ENCODE assay signal across 8 cellular contexts in the genomic region with DNA sequence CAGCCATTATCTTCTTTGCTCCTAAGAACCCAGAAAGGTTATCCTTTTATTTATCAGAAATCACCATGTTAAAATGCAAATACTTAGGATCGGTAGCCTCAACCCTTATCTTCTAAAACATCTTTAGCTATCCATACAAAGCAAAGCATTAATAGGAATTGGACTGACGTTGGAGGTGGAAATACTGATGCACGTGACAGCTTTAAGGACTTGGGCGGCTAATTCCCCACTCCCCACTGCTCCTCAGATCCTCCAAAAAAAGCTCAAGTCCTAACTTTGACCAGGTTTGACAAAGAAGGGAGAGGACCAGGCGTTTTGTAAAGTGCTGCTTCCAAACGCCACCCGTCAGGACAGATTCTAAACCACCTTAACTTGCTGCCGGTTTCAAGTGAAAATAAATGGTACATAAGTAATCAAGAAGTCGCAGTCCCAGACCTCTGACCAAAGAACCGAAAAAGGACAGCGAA. TPM values are rescaled to one million over a fixed set of nuclear protein-coding genes. Genes with fewer than 3 reads are reported as not detected.
DNase-seq lines count a peak whose midpoint lies in the region; ATAC-seq and TF ChIP-seq lines count a peak whose summit lies in the region.

No MANE protein-coding gene starts in this region.

- TF ChIP-seq CTCF in 22Rv1 (IDR thresholded peaks at IDR 0.05) = no peak
- TF ChIP-seq CTCF in mammary epithelial cell (conservative IDR thresholded peaks at IDR 0.05 in 1 of 2, IDR thresholded peaks at IDR 0.05 in 1 of 2; ENCODE audit: extremely low read depth in 1 of 2, insufficient read depth in 1 of 2, low read depth in 1 of 2, low read length in 2 of 2) = no peak

- peaks cover 2% of the 10 kb centered on the region for H3K4me1 ChIP-seq in mammary epithelial cell (ENCODE audit: insufficient read depth, low read length)

- no peaks in the 10 kb centered on the region for H3K27me3 ChIP-seq in mammary epithelial cell (ENCODE audit: insufficient read depth, low read length)

- peaks cover 3% of the 10 kb centered on the region for H3K36me3 Mint-ChIP-seq in memory B cell

- H3K4me3 ChIP-seq in Jurkat, Clone E6-1 (ENCODE audit: low read length) = peak overlapping the region; percentile 82
- peak overlapping the region; percentile 92 to 99 (median 98) for H3K4me3 ChIP-seq in mammary epithelial cell (replicated peaks in 1 of 3; ENCODE audit: insufficient read depth in 1 of 3, low read depth in 2 of 3, low read length in 3 of 3)

- no peaks in the 10 kb centered on the region for H3K9me3 Mint-ChIP-seq in memory B cell

- no peak for DNase-seq in Jurkat, Clone E6-1 (ENCODE audit: low read depth, low spot score)
- no peak for DNase-seq in mammary epithelial cell
- no peak for DNase-seq in memory B cell (ENCODE audit: low spot score in 2 of 2)
- no peak for DNase-seq in DMS53 (lab: John Stamatoyannopoulos, UW)
- DNase-seq in SW 1271 (lab: John Stamatoyannopoulos, UW) = no peak

- no peaks in the 10 kb centered on the region for H3K9me3 ChIP-seq in mammary epithelial cell (replicated peaks; ENCODE audit: insufficient read depth, low read length)

- peaks cover 43% of the 10 kb centered on the region for H3K79me2 ChIP-seq in mammary epithelial cell (ENCODE audit: insufficient read depth, low read length)

- CTCF ChIA-PET in mammary epithelial cell (lab: Charles Lee; ENCODE audit: low non-redundant PET) = no interaction called here

- TSS peak; percentile 72 for BruUV-seq in mammary epithelial cell (replicated peaks; lab: Mats Ljungman, UMichigan)

- peak overlapping the region; percentile 56 for H3K9ac ChIP-seq in mammary epithelial cell (ENCODE audit: insufficient read depth, low read length)

- peak overlapping the region; percentile 94 for H3K27ac Mint-ChIP-seq in memory B cell

- peaks cover 2% of the 10 kb centered on the region for H3K36me3 ChIP-seq in mammary epithelial cell (ENCODE audit: insufficient read depth, low read length)

- H3K27ac ChIP-seq in 22Rv1 (peak overlapping the region; percentile 97), mammary epithelial cell (ENCODE audit: insufficient read depth, low read depth, low read length) (peak overlapping the region; percentile 92)

- H3K27me3 Mint-ChIP-seq in memory B cell = no peaks in the 10 kb centered on the region

- in situ Hi-C loops in mammary epithelial cell (cut with MboI; ENCODE audit: low sequenced_read_pairs in 2 of 2) = no loop called here

- ATAC-seq in memory B cell (ENCODE audit: low read depth) = no peak
- no peak for ATAC-seq in GM21390 (IDR thresholded peaks at IDR 0.05; ENCODE audit: unreplicated experiment)
- no peak for ATAC-seq in GM21423 (IDR thresholded peaks at IDR 0.05; ENCODE audit: unreplicated experiment)

- dilution Hi-C loops in mammary epithelial cell (cut with HindIII; ENCODE audit: low sequenced_read_pairs) = no loop called here

- peak overlapping the region; percentile 89 for H3K4me2 ChIP-seq in mammary epithelial cell (ENCODE audit: insufficient read depth, low read depth, low read length)

- peak overlapping the region; percentile 91 for H3K4me3 Mint-ChIP-seq in memory B cell

- no peaks in the 10 kb centered on the region for H4K20me1 ChIP-seq in mammary epithelial cell (ENCODE audit: insufficient read depth, low read length)

- intact Hi-C loops in mammary epithelial cell (cut with micrococcal nuclease) = loop anchor here (1.0 to 2.0 kb wide), 2 partner anchors 17 to 124 kb away; a partner anchor contains a TSS

- peak overlapping the region; percentile 91 for H2AFZ ChIP-seq in mammary epithelial cell (ENCODE audit: low read depth, low read length)

- peaks cover 28% of the 10 kb centered on the region for H3K4me1 Mint-ChIP-seq in memory B cell

- 0% methylated on average over 5 of the region's 11 CpGs for WGBS in mammary epithelial cell (ENCODE audit: low coverage, missing lambda C conversion rate)

RNA-seq across cellular contexts. Expression of a gene that starts 0.5 kb away (rescaled TPM):
- polyA plus RNA-seq in Jurkat, Clone E6-1 (2012; ENCODE audit: insufficient read depth, insufficient read length) = 68.1 TPM
- total RNA-seq in mammary epithelial cell = 100 to 1,000 TPM in 1 of 2 donors, 10 to 100 TPM in 1; 88.2 to 142 TPM
- polyA plus RNA-seq in mammary epithelial cell = 36.0 TPM
- polyA minus RNA-seq in mammary epithelial cell = 18.2 TPM

RNA-seq across cellular contexts. Expression of a gene that starts 50.2 kb away (rescaled TPM):
- polyA plus RNA-seq in Jurkat, Clone E6-1 (2012; ENCODE audit: insufficient read depth, insufficient read length) = not detected
- not detected for total RNA-seq in mammary epithelial cell
- polyA plus RNA-seq in mammary epithelial cell = 0.01 TPM
- not detected for polyA minus RNA-seq in mammary epithelial cell
